In the genomic region with DNA sequence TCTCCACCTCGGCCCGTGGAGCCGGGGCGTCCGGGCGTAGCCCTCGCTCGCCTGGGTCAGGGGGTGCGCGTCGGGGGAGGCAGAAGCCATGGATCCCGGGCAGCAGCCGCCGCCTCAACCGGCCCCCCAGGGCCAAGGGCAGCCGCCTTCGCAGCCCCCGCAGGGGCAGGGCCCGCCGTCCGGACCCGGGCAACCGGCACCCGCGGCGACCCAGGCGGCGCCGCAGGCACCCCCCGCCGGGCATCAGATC, we compare ENCODE assay signal across 8 cellular contexts. TPM values are rescaled to one million over a fixed set of nuclear protein-coding genes. Genes with fewer than 3 reads are reported as not detected.
DNase-seq lines count a peak whose midpoint lies in the region; ATAC-seq, FAIRE-seq and TF ChIP-seq lines count a peak whose summit lies in the region.

No MANE protein-coding gene starts in this region.

- H3K4me3 ChIP-seq in keratinocyte (ENCODE audit: control insufficient read depth in 2 of 3, extremely low read depth in 1 of 3, insufficient read depth in 2 of 3, low read depth in 1 of 3, low read length in 3 of 3) (peak overlapping the region; percentile 67 to 93 (median 67)), thymus (ENCODE audit: low read length) (peak overlapping the region; percentile 61)

- no peak overlapping the region for H2AFZ ChIP-seq in keratinocyte (ENCODE audit: control insufficient read depth, low read length)

- DNase-seq in Caki2 (ENCODE audit: low read depth) (peak; percentile 26), HEK293T (ENCODE audit: extremely low spot score) (peak; percentile 21), keratinocyte (ENCODE audit: low read depth, low spot score) (no peak), Ammon's horn (ENCODE audit: low spot score) (no peak), NK-92 (lab: John Stamatoyannopoulos, UW; ENCODE audit: unreplicated experiment) (no peak)
- DNase-seq in activated CD8-positive, alpha-beta memory T cell treated with anti-CD3 and anti-CD28 coated beads, Interleukin-2, amount 10 ng/mL, durations not matched to agents 7 days and 5 days = no peak
- DNase-seq in stimulated activated CD4-positive, alpha-beta T cell treated with anti-CD3 and anti-CD28 coated beads, Interleukin-2, amount 100 ng/mL, for 48 hours = no peak

- peaks cover 24% of the 10 kb centered on the region for H3K4me1 ChIP-seq in keratinocyte (ENCODE audit: control insufficient read depth, extremely low read depth, insufficient read depth, low read length)
- H3K4me1 ChIP-seq in thymus (ENCODE audit: control insufficient read depth, insufficient read depth, low read length) = peaks cover 7% of the 10 kb centered on the region

- H3K36me3 ChIP-seq in keratinocyte (ENCODE audit: control insufficient read depth in 2 of 2, extremely low read depth in 1 of 2, insufficient read depth in 2 of 2, low read length in 2 of 2) (peaks cover 0 to 2% of the 10 kb centered on the region in 2 experiments), thymus (ENCODE audit: control insufficient read depth, insufficient read depth) (no peaks in the 10 kb centered on the region)

- peaks cover 1% of the 10 kb centered on the region for H3K36me3 Mint-ChIP-seq in activated CD8-positive, alpha-beta memory T cell treated with anti-CD3 and anti-CD28 coated beads, Interleukin-2, amount 10 ng/mL, durations not matched to agents 7 days and 5 days

- H4K20me1 ChIP-seq in keratinocyte (ENCODE audit: control insufficient read depth, extremely low read depth, insufficient read depth, low read length) = no peaks in the 10 kb centered on the region

- no peak for FAIRE-seq in keratinocyte (lab: Jason Lieb, UNC)

- no peaks in the 10 kb centered on the region for H3K9me3 Mint-ChIP-seq in activated CD8-positive, alpha-beta memory T cell treated with anti-CD3 and anti-CD28 coated beads, Interleukin-2, amount 10 ng/mL, durations not matched to agents 7 days and 5 days (ENCODE audit: low read depth)

- in situ Hi-C loops in Caki2 (cut with HindIII; ENCODE audit: low pct_unique_long_range_greater_than_20kb, low sequenced_read_pairs) = no loop called here

- dilution Hi-C loops in keratinocyte (cut with MboI; ENCODE audit: extremely low pct_ligation_motif_present, low sequenced_read_pairs) = no loop called here

- peak overlapping the region; percentile 86 for H3K9ac ChIP-seq in keratinocyte (ENCODE audit: control insufficient read depth, extremely low read depth, insufficient read depth, low read length)

- CTCF ChIA-PET in HEK293T (lab: Yijun Ruan, JAX) = no interaction called here
- CTCF ChIA-PET in activated CD8-positive, alpha-beta memory T cell treated with anti-CD3 and anti-CD28 coated beads, Interleukin-2, amount 10 ng/mL, durations not matched to agents 7 days and 5 days (lab: Charles Lee) = no interaction called here

- 3% methylated on average over 31 of the region's 31 CpGs for WGBS in thymus

- H3K27me3 ChIP-seq in keratinocyte (ENCODE audit: control insufficient read depth, extremely low read depth, insufficient read depth, low read length) (no peaks in the 10 kb centered on the region), thymus (ENCODE audit: control insufficient read depth, insufficient read depth) (peaks cover 36% of the 10 kb centered on the region)

- peak overlapping the region; percentile 92 for H3K27ac ChIP-seq in keratinocyte (ENCODE audit: control insufficient read depth, insufficient read depth, low read length)
- peak overlapping the region; percentile 88 for H3K27ac ChIP-seq in thymus (ENCODE audit: low read depth)

- H3K9me1 ChIP-seq in keratinocyte (ENCODE audit: control insufficient read depth, extremely low read depth, insufficient read depth, low read length) = no peaks in the 10 kb centered on the region

- no peak for TF ChIP-seq CTCF in keratinocyte (optimal IDR thresholded peaks at IDR 0.05 in 1 of 3, IDR thresholded peaks at IDR 0.05 in 1 of 3, conservative IDR thresholded peaks at IDR 0.05 in 1 of 3; ENCODE audit: extremely low read depth in 1 of 3, insufficient read depth in 2 of 3, low read length in 3 of 3)

- POLR2A ChIA-PET in HEK293T (lab: Yijun Ruan, JAX) = interaction anchor here (0.9 to 1.1 kb wide), 3 partner anchors 48 to 183 kb away, joined by 3 read pairs; no protein-coding TSS in a partner anchor

- H3K27me3 Mint-ChIP-seq in activated CD8-positive, alpha-beta memory T cell treated with anti-CD3 and anti-CD28 coated beads, Interleukin-2, amount 10 ng/mL, durations not matched to agents 7 days and 5 days = peaks cover 58% of the 10 kb centered on the region

- no peak overlapping the region for H3K4me2 ChIP-seq in keratinocyte (ENCODE audit: control insufficient read depth, extremely low read depth, insufficient read depth, low read depth, low read length)

- H3K9me3 ChIP-seq in keratinocyte (ENCODE audit: control insufficient read depth, low read depth, low read length) (no peaks in the 10 kb centered on the region), thymus (ENCODE audit: control insufficient read depth) (no peaks in the 10 kb centered on the region)

- peak; percentile 56 for ATAC-seq in activated CD8-positive, alpha-beta memory T cell treated with anti-CD3 and anti-CD28 coated beads, Interleukin-2, amount 10 ng/mL, durations not matched to agents 7 days and 5 days

- peaks cover 11% of the 10 kb centered on the region for H3K4me1 Mint-ChIP-seq in activated CD8-positive, alpha-beta memory T cell treated with anti-CD3 and anti-CD28 coated beads, Interleukin-2, amount 10 ng/mL, durations not matched to agents 7 days and 5 days

- H3K79me2 ChIP-seq in keratinocyte (ENCODE audit: control insufficient read depth, insufficient read depth, low read length) = peaks cover 40% of the 10 kb centered on the region

- H3K4me3 Mint-ChIP-seq in activated CD8-positive, alpha-beta memory T cell treated with anti-CD3 and anti-CD28 coated beads, Interleukin-2, amount 10 ng/mL, durations not matched to agents 7 days and 5 days = no peak overlapping the region

- no peak overlapping the region for H3K27ac Mint-ChIP-seq in activated CD8-positive, alpha-beta memory T cell treated with anti-CD3 and anti-CD28 coated beads, Interleukin-2, amount 10 ng/mL, durations not matched to agents 7 days and 5 days

TF ChIP-seq in HEK293T, 16 proteins besides CTCF, POLR2A, EP300 and RAD21:
- TF ChIP-seq TARDBP (IDR thresholded peaks at IDR 0.05) = no peak
- TF ChIP-seq, protein P1, sequence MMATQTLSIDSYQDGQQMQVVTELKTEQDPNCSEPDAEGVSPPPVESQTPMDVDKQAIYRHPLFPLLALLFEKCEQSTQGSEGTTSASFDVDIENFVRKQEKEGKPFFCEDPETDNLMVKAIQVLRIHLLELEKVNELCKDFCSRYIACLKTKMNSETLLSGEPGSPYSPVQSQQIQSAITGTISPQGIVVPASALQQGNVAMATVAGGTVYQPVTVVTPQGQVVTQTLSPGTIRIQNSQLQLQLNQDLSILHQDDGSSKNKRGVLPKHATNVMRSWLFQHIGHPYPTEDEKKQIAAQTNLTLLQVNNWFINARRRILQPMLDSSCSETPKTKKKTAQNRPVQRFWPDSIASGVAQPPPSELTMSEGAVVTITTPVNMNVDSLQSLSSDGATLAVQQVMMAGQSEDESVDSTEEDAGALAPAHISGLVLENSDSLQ (IDR thresholded peaks at IDR 0.05) = no peak

RNA-seq across cellular contexts. Expression of a gene that starts 0.4 kb away (rescaled TPM):
- 5.2 and 16.8 TPM in 2 replicates for total RNA-seq in Caki2 (2014; rRNA removed; shearing (Covaris generic); ENCODE audit: low replicate concordance)
- total RNA-seq in activated CD8-positive, alpha-beta memory T cell treated with anti-CD3 and anti-CD28 coated beads, Interleukin-2, amount 10 ng/mL, durations not matched to agents 7 days and 5 days = under 1 TPM in 1 of 2 experiments, not detected in 1; 0.09 TPM
- 89.8 to 125 TPM (median 105 TPM) in 3 replicates for polyA plus RNA-seq in keratinocyte
- polyA plus RNA-seq in keratinocyte (2011; ENCODE audit: low read depth) = 73.1 TPM
- 95.6 and 114 TPM in 2 replicates for polyA plus RNA-seq in keratinocyte (2011; cell fraction: cytosol; rRNA removed)
- 132 and 152 TPM in 2 replicates for polyA plus RNA-seq in keratinocyte (2011; cell fraction: nucleus; rRNA removed)
- polyA plus RNA-seq in keratinocyte (2012; ENCODE audit: low replicate concordance) = 66.6 and 104 TPM in 2 replicates
- 237 to 310 TPM (median 294 TPM) in 3 replicates for polyA minus RNA-seq in keratinocyte
- 154 TPM for polyA minus RNA-seq in keratinocyte (2011; cell fraction: cytosol; rRNA and poly(A)+ RNA removed)
- polyA minus RNA-seq in keratinocyte (2011; cell fraction: nucleus; rRNA and poly(A)+ RNA removed) = 166 and 273 TPM in 2 replicates
- polyA plus RNA-seq in thymus = 27.9 TPM

Comparison
In these comparisons a context has a peak if more than half of its experiments do, and no peak if none do; other contexts are left out.
1. DNase-seq: peak in Caki2 (single experiment) and HEK293T (single experiment); none in activated CD8-positive, alpha-beta memory T cell treated with anti-CD3 and anti-CD28 coated beads, Interleukin-2, amount 10 ng/mL, durations not matched to agents 7 days and 5 days (single experiment), keratinocyte (single experiment), Ammon's horn (single experiment), stimulated activated CD4-positive, alpha-beta T cell treated with anti-CD3 and anti-CD28 coated beads, Interleukin-2, amount 100 ng/mL, for 48 hours (0 of 2) and NK-92 (single experiment).